Comparison of ENCODE assay signal across 8 cellular contexts in the genomic region with DNA sequence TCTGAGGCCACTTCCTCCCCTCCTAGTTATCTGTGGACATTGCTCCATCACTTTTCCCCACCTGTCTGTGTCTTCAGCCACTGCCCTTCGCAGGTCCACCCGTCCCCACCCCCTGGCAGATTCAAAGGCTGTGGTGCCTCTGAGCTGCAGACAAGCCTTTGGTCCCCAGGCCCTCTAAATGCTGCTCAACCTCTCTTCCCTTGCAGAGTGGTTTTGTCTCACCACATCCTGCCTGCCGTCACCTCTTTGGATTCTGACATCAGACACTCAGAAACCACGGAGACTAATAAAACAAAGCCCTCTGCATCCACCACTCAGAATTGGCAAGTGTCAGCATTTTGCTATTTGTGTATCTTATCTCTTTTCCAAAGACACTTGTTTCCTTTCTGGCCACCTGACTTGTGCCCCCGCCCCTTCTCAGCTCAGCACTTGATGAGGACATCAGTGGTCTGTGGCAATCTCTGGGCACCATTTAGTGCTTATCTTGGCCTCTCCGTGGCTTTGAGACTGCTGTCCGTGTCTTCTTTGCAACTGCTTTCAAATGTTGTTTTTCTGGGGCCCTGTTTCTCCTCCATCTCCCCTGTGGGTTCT. TPM values are rescaled to one million over a fixed set of nuclear protein-coding genes. Genes with fewer than 3 reads are reported as not detected.
A peak's percentile ranks its signal among the peaks of the same experiment; 100 is the strongest.
DNase-seq lines count a peak whose midpoint lies in the region; ATAC-seq and TF ChIP-seq lines count a peak whose summit lies in the region.

No MANE protein-coding gene starts in this region.

- H3K4me3 ChIP-seq in breast epithelium (no peak overlapping the region), RWPE2 (ENCODE audit: severe bottlenecking) (no peak overlapping the region)

- ATAC-seq in HG03097 (IDR thresholded peaks at IDR 0.05; ENCODE audit: low FRiP score, unreplicated experiment) (peak; percentile 94), RWPE2 (ENCODE audit: low read depth) (peak; percentile 79)

- no peak overlapping the region for H3K4me3 Mint-ChIP-seq in MCF 10A (ENCODE audit: unreplicated experiment)

- H3K36me3 ChIP-seq in breast epithelium (no peaks in the 10 kb centered on the region), RWPE2 (ENCODE audit: low read depth) (no peaks in the 10 kb centered on the region)

- H3K27me3 Mint-ChIP-seq in MCF 10A (ENCODE audit: insufficient read depth, unreplicated experiment): peaks cover 10% of the 10 kb centered on the region

- H3K9me3 ChIP-seq in breast epithelium (no peaks in the 10 kb centered on the region), RWPE2 (ENCODE audit: severe bottlenecking) (no peaks in the 10 kb centered on the region)

- intact Hi-C loops in MCF 10A (cut with micrococcal nuclease): no loop called here
- intact Hi-C loops in breast epithelium (cut with DNase I; ENCODE audit: low total_unique reads): no loop called here

- CTCF ChIA-PET in MCF 10A (lab: Yijun Ruan, JAX): interaction anchor here (0.6 to 2.0 kb wide), 9 partner anchors 14 to 299 kb away, joined by 3 to 8 read pairs (median 4); no protein-coding TSS in a partner anchor

- H3K36me3 Mint-ChIP-seq in MCF 10A (ENCODE audit: insufficient read depth, unreplicated experiment): no peaks in the 10 kb centered on the region

- peaks cover 16% of the 10 kb centered on the region for H3K4me1 Mint-ChIP-seq in MCF 10A (ENCODE audit: insufficient read depth, unreplicated experiment)

- BruUV-seq in MCF 10A (replicated peaks; lab: Mats Ljungman, UMichigan): no TSS peak

- H3K27ac ChIP-seq in breast epithelium: no peak overlapping the region
- peak overlapping the region; percentile 36 for H3K27ac ChIP-seq in RWPE2 (ENCODE audit: poor library complexity, severe bottlenecking)

- H3K27me3 ChIP-seq in breast epithelium (no peaks in the 10 kb centered on the region), RWPE2 (ENCODE audit: insufficient read depth, poor library complexity, severe bottlenecking) (no peaks in the 10 kb centered on the region)

- TF ChIP-seq CTCF in MCF 10A (IDR thresholded peaks at IDR 0.05; ENCODE audit: unreplicated experiment): no peak
- no peak for TF ChIP-seq CTCF in breast epithelium (IDR thresholded peaks at IDR 0.05)
- no peak for TF ChIP-seq CTCF in RWPE2 (IDR thresholded peaks at IDR 0.05; ENCODE audit: poor library complexity, severe bottlenecking)

- H3K4me1 ChIP-seq in breast epithelium (no peaks in the 10 kb centered on the region), RWPE2 (ENCODE audit: insufficient read depth, poor library complexity, severe bottlenecking) (no peaks in the 10 kb centered on the region)

- H3K27ac Mint-ChIP-seq in MCF 10A (ENCODE audit: low read depth, unreplicated experiment): no peak overlapping the region

- no peak for TF ChIP-seq POLR2A in breast epithelium (IDR thresholded peaks at IDR 0.05)

- DNase-seq in MCF 10A (ENCODE audit: unreplicated experiment) (peak; percentile 41), breast epithelium (ENCODE audit: low spot score in 2 of 2) (no peak), RWPE2 (ENCODE audit: low spot score) (no peak), lung microvascular endothelial cell (ENCODE audit: low read depth in 2 of 2) (peak; percentile 18 to 91), NCI-H82 treated with DMSO at 0.1 percent for 48 hours (lab: John Stamatoyannopoulos, UW; ENCODE audit: unreplicated experiment) (no peak), cortex of kidney (lab: John Stamatoyannopoulos, UW) (no peak)
- DNase-seq in activated effector memory CD4-positive, alpha-beta T cell treated with Interleukin-2 at 50 U/mL for 16 hours: peak; percentile 66

- POLR2A ChIA-PET in MCF 10A (lab: Yijun Ruan, JAX): interaction anchor here (1.4 kb wide), 1 partner anchor 110 kb away, joined by 3 read pairs; no protein-coding TSS in a partner anchor

- H3K9me3 Mint-ChIP-seq in MCF 10A (ENCODE audit: unreplicated experiment): peaks cover 10% of the 10 kb centered on the region

RNA-seq across cellular contexts. Expression of a gene that starts 7.7 kb away (rescaled TPM):
- total RNA-seq in MCF 10A (2022): 3.4 and 3.6 TPM in 2 replicates
- 1 to 10 TPM; 3.8 to 5.2 (median 4.4) TPM for total RNA-seq in breast epithelium
- total RNA-seq in lung microvascular endothelial cell: 1.3 and 1.8 TPM in 2 replicates

Comparison
In these comparisons a context has a peak if more than half of its experiments do, and no peak if none do; other contexts are left out.
1. DNase-seq: peak in MCF 10A (single experiment), activated effector memory CD4-positive, alpha-beta T cell treated with Interleukin-2 at 50 U/mL for 16 hours (single experiment) and lung microvascular endothelial cell (2 of 2); none in breast epithelium (0 of 2), RWPE2 (single experiment), NCI-H82 treated with DMSO at 0.1 percent for 48 hours (single experiment) and cortex of kidney (single experiment).